ENCODE assay signal across 20 cellular contexts in genomic region chr6:131381694-131382093, GRCh38.
DNase-seq lines count a peak whose midpoint lies in the region; ATAC-seq and TF ChIP-seq lines count a peak whose summit lies in the region.
"Had no signal": no experiment of that assay in that cellular context is flagged by ENCODE, and none has a peak within 500 bp of the region (broad histone marks: within the 10 kb centered on the region; RNA-seq: fewer than 3 reads in every experiment).

No MANE protein-coding gene starts in this region.

- peaks cover 12% of the 10 kb centered on the region; the same call in 1 of the 2 replicates for H3K9me3 ChIP-seq in SK-N-MC (ENCODE audit: low read depth, low read length)
- H3K9me3 ChIP-seq: esophagus squamous epithelium, left ventricle myocardium inferior, suprapubic skin had no signal

- H3K4me3 Mint-ChIP-seq in activated T-cell treated with anti-CD3 and anti-CD28 coated beads, Interleukin-2, amount 50 U/mL, for 72 hours, result no peak overlapping the region
- H3K4me3 Mint-ChIP-seq: activated CD8-positive, alpha-beta memory T cell treated with anti-CD3 and anti-CD28 coated beads, Interleukin-2, amount 10 ng/mL, durations not matched to agents 7 days and 5 days; mesothelial cell of epicardium; nephron had no signal

- no peak for TF ChIP-seq CTCF in fibroblast of pulmonary artery (IDR thresholded peaks at IDR 0.05; ENCODE audit: low read length, missing control alignments)

- ATAC-seq in activated T-cell treated with anti-CD3 and anti-CD28 coated beads, Interleukin-2, amount 50 U/mL, for 72 hours (replicated peaks in 1 of 2), result no peak
- ATAC-seq in GM18520 (IDR thresholded peaks at IDR 0.05; ENCODE audit: unreplicated experiment), result no peak
- ATAC-seq: activated CD8-positive, alpha-beta memory T cell treated with anti-CD3 and anti-CD28 coated beads, Interleukin-2, amount 10 ng/mL, durations not matched to agents 7 days and 5 days; activated naive CD4-positive, alpha-beta T cell treated with anti-CD3 and anti-CD28 coated beads, Interleukin-2, amount 50 U/mL, for 72 hours; GM12878 had no signal

- peaks cover 0 to 2% of the 10 kb centered on the region in 2 donors for H3K9me3 Mint-ChIP-seq in activated T-cell treated with anti-CD3 and anti-CD28 coated beads, Interleukin-2, amount 50 U/mL, for 72 hours

- peaks cover 8% of the 10 kb centered on the region; the same call in 1 of the 2 replicates for H3K36me3 ChIP-seq in SK-N-MC (ENCODE audit: insufficient read depth, low read length)
- H3K36me3 ChIP-seq: esophagus squamous epithelium, left ventricle myocardium inferior, suprapubic skin had no signal

- no peak overlapping the region for H3K27ac Mint-ChIP-seq in activated T-cell treated with anti-CD3 and anti-CD28 coated beads, Interleukin-2, amount 50 U/mL, for 72 hours
- H3K27ac Mint-ChIP-seq: activated CD8-positive, alpha-beta memory T cell treated with anti-CD3 and anti-CD28 coated beads, Interleukin-2, amount 10 ng/mL, durations not matched to agents 7 days and 5 days; activated naive CD4-positive, alpha-beta T cell treated with anti-CD3 and anti-CD28 coated beads, Interleukin-2, amount 50 U/mL, for 72 hours; mesothelial cell of epicardium; nephron had no signal

- no peaks in the 10 kb centered on the region for H3K4me1 Mint-ChIP-seq in activated T-cell treated with anti-CD3 and anti-CD28 coated beads, Interleukin-2, amount 50 U/mL, for 72 hours (ENCODE audit: low read depth)
- H3K4me1 Mint-ChIP-seq: activated CD8-positive, alpha-beta memory T cell treated with anti-CD3 and anti-CD28 coated beads, Interleukin-2, amount 10 ng/mL, durations not matched to agents 7 days and 5 days had no signal

- DNase-seq in GM03348 (ENCODE audit: low spot score) (peak; percentile 21), SK-N-MC (ENCODE audit: low read depth, low spot score) (no peak), fibroblast of pulmonary artery (ENCODE audit: low read depth) (peak; percentile 16), superior temporal gyrus (ENCODE audit: extremely low spot score) (peak; percentile 36), iPS-NIHi11 (ENCODE audit: low spot score) (no peak)
- DNase-seq in activated T-cell treated with anti-CD3 and anti-CD28 coated beads, Interleukin-2, amount 50 U/mL, for 72 hours, result no peak
- DNase-seq: activated CD4-positive, alpha-beta T cell treated with anti-CD3 and anti-CD28 coated beads for 4 hours; activated CD8-positive, alpha-beta memory T cell treated with anti-CD3 and anti-CD28 coated beads, Interleukin-2, amount 10 ng/mL, durations not matched to agents 7 days and 5 days; DMS79; esophagus squamous epithelium; left ventricle myocardium inferior; NCI-H2029; NCI-H226; stimulated activated CD4-positive, alpha-beta T cell treated with anti-CD3 and anti-CD28 coated beads, Interleukin-1b, Interleukin-23, amount 100 ng/mL, for 48 hours had no signal

- H3K9ac ChIP-seq in SK-N-MC (ENCODE audit: insufficient read length), result peak overlapping the region; percentile 66

- no peaks in the 10 kb centered on the region for H3K27me3 Mint-ChIP-seq in activated T-cell treated with anti-CD3 and anti-CD28 coated beads, Interleukin-2, amount 50 U/mL, for 72 hours (ENCODE audit: low read depth)
- H3K27me3 Mint-ChIP-seq: activated CD8-positive, alpha-beta memory T cell treated with anti-CD3 and anti-CD28 coated beads, Interleukin-2, amount 10 ng/mL, durations not matched to agents 7 days and 5 days had no signal

- H3K27ac ChIP-seq in SK-N-MC, result peak overlapping the region; percentile 100
- H3K27ac ChIP-seq: esophagus squamous epithelium, left ventricle myocardium inferior, suprapubic skin had no signal

- peaks cover 0 to 4% of the 10 kb centered on the region in 2 donors for H3K36me3 Mint-ChIP-seq in activated T-cell treated with anti-CD3 and anti-CD28 coated beads, Interleukin-2, amount 50 U/mL, for 72 hours (ENCODE audit: insufficient read depth in 2 of 2)
- H3K36me3 Mint-ChIP-seq: activated CD8-positive, alpha-beta memory T cell treated with anti-CD3 and anti-CD28 coated beads, Interleukin-2, amount 10 ng/mL, durations not matched to agents 7 days and 5 days; mesothelial cell of epicardium had no signal

- H3K4me3 ChIP-seq in SK-N-MC (peak overlapping the region; percentile 17; the same call in 1 of the 2 replicates), fibroblast of pulmonary artery (replicated peaks; ENCODE audit: low read depth, low read length) (no peak overlapping the region)
- H3K4me3 ChIP-seq: esophagus squamous epithelium, GM12878, left ventricle myocardium inferior, suprapubic skin had no signal

Comparison
In these comparisons a context has a peak if more than half of its experiments do, and no peak if none do; other contexts are left out.
1. DNase-seq: peak in GM03348 (single experiment), fibroblast of pulmonary artery (single experiment) and superior temporal gyrus (single experiment); none in SK-N-MC (single experiment), activated T-cell treated with anti-CD3 and anti-CD28 coated beads, Interleukin-2, amount 50 U/mL, for 72 hours (0 of 2) and iPS-NIHi11 (single experiment).